ENCODE assay signal across 14 cellular contexts in genomic region chr4:93178279-93178678, GRCh38.
DNase-seq lines count a peak whose midpoint lies in the region; ATAC-seq and TF ChIP-seq lines count a peak whose summit lies in the region.
"Had no signal": no experiment of that assay in that cellular context is flagged by ENCODE, and none has a peak within 500 bp of the region (broad histone marks: within the 10 kb centered on the region; RNA-seq: fewer than 3 reads in every experiment).

No MANE protein-coding gene starts in this region.

- ATAC-seq in GM18519 (IDR thresholded peaks at IDR 0.05; ENCODE audit: low FRiP score, unreplicated experiment) (no peak), GM21526 (IDR thresholded peaks at IDR 0.05; ENCODE audit: low FRiP score, unreplicated experiment) (no peak)

- TF ChIP-seq RAD21 in Ishikawa (IDR thresholded peaks at IDR 0.05; ENCODE audit: low read depth), result no peak

- H3K4me3 ChIP-seq in epithelial cell of esophagus (ENCODE audit: low read length) (no peak overlapping the region), skeletal muscle cell (ENCODE audit: low read depth, low read length) (no peak overlapping the region)
- H3K4me3 ChIP-seq: BLaER1 had no signal

- no peak for TF ChIP-seq EP300 in Ishikawa (IDR thresholded peaks at IDR 0.05; ENCODE audit: borderline replicate concordance)

- DNase-seq in NCI-H2171 (lab: John Stamatoyannopoulos, UW) (peak; percentile 52), NCI-H2171 treated with DMSO at 0.1 percent for 48 hours (lab: John Stamatoyannopoulos, UW) (no peak), epithelial cell of esophagus (ENCODE audit: low read depth) (peak; percentile 4), skeletal muscle cell (ENCODE audit: low read depth) (peak; percentile 25), GDM1 (lab: John Stamatoyannopoulos, UW) (no peak)
- DNase-seq: 8988T; AML-193; CD4-positive, CD25-positive, alpha-beta regulatory T cell; DMS79; KBM-7 had no signal

- TF ChIP-seq CTCF in epithelial cell of esophagus (IDR thresholded peaks at IDR 0.05; ENCODE audit: insufficient read depth, low read depth, low read length, missing control alignments), result no peak

TF ChIP-seq in Ishikawa, 13 proteins besides CTCF, POLR2A, EP300 and RAD21:
- TF ChIP-seq, protein P1, sequence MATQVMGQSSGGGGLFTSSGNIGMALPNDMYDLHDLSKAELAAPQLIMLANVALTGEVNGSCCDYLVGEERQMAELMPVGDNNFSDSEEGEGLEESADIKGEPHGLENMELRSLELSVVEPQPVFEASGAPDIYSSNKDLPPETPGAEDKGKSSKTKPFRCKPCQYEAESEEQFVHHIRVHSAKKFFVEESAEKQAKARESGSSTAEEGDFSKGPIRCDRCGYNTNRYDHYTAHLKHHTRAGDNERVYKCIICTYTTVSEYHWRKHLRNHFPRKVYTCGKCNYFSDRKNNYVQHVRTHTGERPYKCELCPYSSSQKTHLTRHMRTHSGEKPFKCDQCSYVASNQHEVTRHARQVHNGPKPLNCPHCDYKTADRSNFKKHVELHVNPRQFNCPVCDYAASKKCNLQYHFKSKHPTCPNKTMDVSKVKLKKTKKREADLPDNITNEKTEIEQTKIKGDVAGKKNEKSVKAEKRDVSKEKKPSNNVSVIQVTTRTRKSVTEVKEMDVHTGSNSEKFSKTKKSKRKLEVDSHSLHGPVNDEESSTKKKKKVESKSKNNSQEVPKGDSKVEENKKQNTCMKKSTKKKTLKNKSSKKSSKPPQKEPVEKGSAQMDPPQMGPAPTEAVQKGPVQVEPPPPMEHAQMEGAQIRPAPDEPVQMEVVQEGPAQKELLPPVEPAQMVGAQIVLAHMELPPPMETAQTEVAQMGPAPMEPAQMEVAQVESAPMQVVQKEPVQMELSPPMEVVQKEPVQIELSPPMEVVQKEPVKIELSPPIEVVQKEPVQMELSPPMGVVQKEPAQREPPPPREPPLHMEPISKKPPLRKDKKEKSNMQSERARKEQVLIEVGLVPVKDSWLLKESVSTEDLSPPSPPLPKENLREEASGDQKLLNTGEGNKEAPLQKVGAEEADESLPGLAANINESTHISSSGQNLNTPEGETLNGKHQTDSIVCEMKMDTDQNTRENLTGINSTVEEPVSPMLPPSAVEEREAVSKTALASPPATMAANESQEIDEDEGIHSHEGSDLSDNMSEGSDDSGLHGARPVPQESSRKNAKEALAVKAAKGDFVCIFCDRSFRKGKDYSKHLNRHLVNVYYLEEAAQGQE (IDR thresholded peaks at IDR 0.05; ENCODE audit: low read depth), result no peak
- TF ChIP-seq TCF12 (IDR thresholded peaks at IDR 0.05; ENCODE audit: low read depth) (no peak), CEBPB (IDR thresholded peaks at IDR 0.05) (0 out of 2 replicates have a peak, but pooled peaks have one; percentile 60), NFIC (IDR thresholded peaks at IDR 0.05) (no peak), TAF1 (IDR thresholded peaks at IDR 0.05; ENCODE audit: low read depth) (no peak), EGR1 (IDR thresholded peaks at IDR 0.05) (no peak), FOXM1 (IDR thresholded peaks at IDR 0.05; ENCODE audit: borderline replicate concordance, low read depth) (no peak), CREB1 (IDR thresholded peaks at IDR 0.05; ENCODE audit: low read depth) (no peak)
- TF ChIP-seq, protein P2, sequence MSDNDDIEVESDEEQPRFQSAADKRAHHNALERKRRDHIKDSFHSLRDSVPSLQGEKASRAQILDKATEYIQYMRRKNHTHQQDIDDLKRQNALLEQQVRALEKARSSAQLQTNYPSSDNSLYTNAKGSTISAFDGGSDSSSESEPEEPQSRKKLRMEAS (IDR thresholded peaks at IDR 0.05), result no peak

Comparison
In these comparisons a context has a peak if more than half of its experiments do, and no peak if none do; other contexts are left out.
1. DNase-seq: peak in NCI-H2171 (single experiment), epithelial cell of esophagus (single experiment) and skeletal muscle cell (single experiment); none in NCI-H2171 treated with DMSO at 0.1 percent for 48 hours (single experiment) and GDM1 (single experiment).